ENCODE assay signal across 10 cellular contexts in the genomic region with DNA sequence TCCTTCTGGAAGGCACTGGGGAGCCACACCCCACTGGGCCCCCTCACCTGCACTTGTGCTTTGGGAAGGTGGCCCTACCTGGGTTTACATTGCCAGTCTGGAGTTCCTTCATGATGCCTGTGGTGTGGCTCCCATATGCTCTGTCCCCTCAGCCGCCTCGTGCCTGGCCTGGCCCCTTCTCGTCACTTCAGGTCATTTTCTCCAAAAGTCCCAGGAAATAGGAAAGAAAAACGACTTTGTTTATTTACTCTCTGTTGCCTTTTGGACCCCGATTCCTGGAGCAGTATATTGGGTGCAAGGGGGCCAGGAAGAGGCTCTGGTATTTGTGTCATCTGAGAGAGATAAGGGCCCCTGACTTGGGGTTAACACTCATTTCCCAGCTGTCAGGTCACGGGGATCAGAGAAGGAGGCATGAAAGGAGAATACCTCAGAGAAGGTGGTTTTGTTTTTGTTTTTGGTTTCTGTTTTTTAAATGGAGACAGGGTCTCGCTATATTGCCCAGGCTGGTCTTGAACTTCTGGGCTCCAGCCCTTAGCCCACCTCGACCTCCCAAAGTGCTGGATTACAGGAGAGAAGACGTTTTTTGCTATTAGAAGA. TPM values are rescaled to one million over a fixed set of nuclear protein-coding genes. Genes with fewer than 3 reads are reported as not detected.
DNase-seq lines count a peak whose midpoint lies in the region; ATAC-seq and TF ChIP-seq lines count a peak whose summit lies in the region.
"Had no signal": no experiment of that assay in that cellular context is flagged by ENCODE, and none has a peak within 500 bp of the region (broad histone marks: within the 10 kb centered on the region; RNA-seq: fewer than 3 reads in every experiment).

No MANE protein-coding gene starts in this region.

- ATAC-seq in left ventricle myocardium superior (no peak), naive B cell (ENCODE audit: low read depth in 2 of 2) (no peak), upper lobe of right lung (no peak), HG03175 (IDR thresholded peaks at IDR 0.05; ENCODE audit: unreplicated experiment) (no peak)

- H3K4me3 Mint-ChIP-seq in naive B cell, result peak overlapping the region in 7 of 8 donors; percentile 18 to 71 (median 48)

- H3K27me3 ChIP-seq in cardiac muscle cell (no peaks in the 10 kb centered on the region), upper lobe of right lung (no peaks in the 10 kb centered on the region)
- H3K27me3 ChIP-seq: thyroid gland had no signal

- peaks cover 0 to 16% (median 0%) of the 10 kb centered on the region in 3 donors for H3K27me3 Mint-ChIP-seq in naive B cell

- H3K36me3 Mint-ChIP-seq in naive B cell, result no peaks in the 10 kb centered on the region

- H3K27ac ChIP-seq in cardiac muscle cell (peak overlapping the region; percentile 97), upper lobe of right lung (peak overlapping the region; percentile 93)

- no peaks in the 10 kb centered on the region for H3K9me3 Mint-ChIP-seq in naive B cell

- H3K27ac Mint-ChIP-seq in naive B cell, result peak overlapping the region; percentile 81 to 98 (median 96)

- intact Hi-C loops in left ventricle myocardium superior (cut with micrococcal nuclease) (no loop called here), upper lobe of right lung (cut with DNase I) (no loop called here)

- peaks cover 61% of the 10 kb centered on the region for H3K4me1 ChIP-seq in cardiac muscle cell (ENCODE audit: low read depth)
- peaks cover 81% of the 10 kb centered on the region for H3K4me1 ChIP-seq in upper lobe of right lung

- H3K9me3 ChIP-seq in cardiac muscle cell (ENCODE audit: low read depth) (no peaks in the 10 kb centered on the region), upper lobe of right lung (no peaks in the 10 kb centered on the region)
- H3K9me3 ChIP-seq: thyroid gland had no signal

- TF ChIP-seq CTCF in cardiac muscle cell (IDR thresholded peaks at IDR 0.05; ENCODE audit: low read depth, low read length), result no peak
- no peak for TF ChIP-seq CTCF in upper lobe of right lung (IDR thresholded peaks at IDR 0.05)

- peaks cover 34 to 66% (median 48%) of the 10 kb centered on the region in 3 donors for H3K4me1 Mint-ChIP-seq in naive B cell

- no peak overlapping the region for H3K4me3 ChIP-seq in cardiac muscle cell
- H3K4me3 ChIP-seq in upper lobe of right lung, result no peak overlapping the region
- H3K4me3 ChIP-seq: thyroid gland had no signal

- DNase-seq in cardiac muscle cell (ENCODE audit: low read depth in 1 of 2, low spot score in 1 of 2) (no peak), left ventricle myocardium superior (no peak), amniotic epithelial cell (ENCODE audit: low read depth) (peak; percentile 16), naive B cell (no peak), upper lobe of right lung (no peak), DMS79 (lab: John Stamatoyannopoulos, UW) (no peak), amniotic stem cell (lab: John Stamatoyannopoulos, UW) (no peak)
- DNase-seq: dorsolateral prefrontal cortex, thyroid gland had no signal

- no peaks in the 10 kb centered on the region for H3K36me3 ChIP-seq in cardiac muscle cell
- peaks cover 32% of the 10 kb centered on the region for H3K36me3 ChIP-seq in upper lobe of right lung

RNA-seq across cellular contexts. Expression of a gene that starts 4.7 kb away (rescaled TPM):
- 51.7 and 59.0 TPM in 2 replicates for total RNA-seq in cardiac muscle cell
- polyA plus RNA-seq in cardiac muscle cell, result 33.3 and 45.5 TPM in 2 replicates
- 11.1 TPM for total RNA-seq in left ventricle myocardium superior
- polyA plus RNA-seq in naive B cell (ENCODE audit: low read depth in 6 of 6), result 10 to 100 TPM in 4 of 6 donors, 1 to 10 TPM in 2; 4.7 to 29.1 (median 15.2) TPM
- 82.0 TPM for total RNA-seq in upper lobe of right lung

RNA-seq across cellular contexts. Expression of a gene that starts 23.3 kb away (rescaled TPM):
- total RNA-seq in cardiac muscle cell, result 52.5 and 64.7 TPM in 2 replicates
- 46.7 and 50.7 TPM in 2 replicates for polyA plus RNA-seq in cardiac muscle cell
- total RNA-seq in left ventricle myocardium superior, result 18.3 TPM
- 10 to 100 TPM; 23.9 to 50.1 (median 29.8) TPM for polyA plus RNA-seq in naive B cell (ENCODE audit: low read depth in 6 of 6)
- total RNA-seq in upper lobe of right lung, result 95.5 TPM
